8 cellular contexts compared by ENCODE assay signal in the genomic region with DNA sequence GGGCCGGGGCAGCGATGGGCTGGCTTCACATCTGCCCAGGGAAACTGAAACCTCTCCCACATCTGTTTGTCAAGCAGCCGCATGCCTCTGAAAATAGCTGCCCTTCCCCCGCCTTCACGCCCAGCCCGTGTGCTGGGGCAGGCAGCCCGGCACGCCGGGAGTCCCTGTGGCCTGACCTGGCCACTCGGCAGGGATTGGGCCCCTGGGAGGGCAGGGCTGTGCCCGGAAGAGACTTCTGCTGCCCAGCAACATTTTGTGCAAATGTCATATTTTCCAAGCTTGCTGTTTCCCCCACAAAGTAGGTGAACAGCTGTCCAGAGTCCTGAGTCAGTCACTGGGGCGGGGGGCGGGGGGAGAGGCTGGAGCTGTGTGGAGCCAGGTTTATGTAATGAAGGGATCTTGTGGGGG. TPM values are rescaled to one million over a fixed set of nuclear protein-coding genes. Genes with fewer than 3 reads are reported as not detected.
DNase-seq lines count a peak whose midpoint lies in the region; ATAC-seq, FAIRE-seq and TF ChIP-seq lines count a peak whose summit lies in the region.
"Had no signal": no experiment of that assay in that cellular context is flagged by ENCODE, and none has a peak within 500 bp of the region (broad histone marks: within the 10 kb centered on the region; RNA-seq: fewer than 3 reads in every experiment).

No MANE protein-coding gene starts in this region.

- DNase-seq in HuH-7 (ENCODE audit: low spot score) (peak; percentile 80), astrocyte of the spinal cord (ENCODE audit: low read depth, low spot score) (peak; percentile 79), keratinocyte (ENCODE audit: low read depth, low spot score) (no peak), testis (peak; percentile 22), COLO829 (ENCODE audit: low spot score) (no peak)
- DNase-seq: activated CD8-positive, alpha-beta memory T cell treated with anti-CD3 and anti-CD28 coated beads, Interleukin-2, amount 10 ng/mL, durations not matched to agents 7 days and 5 days had no signal

- no peak overlapping the region for H3K27ac ChIP-seq in keratinocyte (ENCODE audit: control insufficient read depth, insufficient read depth, low read length)
- H3K27ac ChIP-seq in testis: no peak overlapping the region

- no peak for FAIRE-seq in keratinocyte (lab: Jason Lieb, UNC)

- no peak for TF ChIP-seq POLR2A in testis (IDR thresholded peaks at IDR 0.05)

- WGBS in testis, 2 donors: 39 to 57% methylated on average over 6 to 13 of the region's 13 CpGs

- H3K36me3 ChIP-seq in keratinocyte (ENCODE audit: control insufficient read depth in 2 of 2, extremely low read depth in 1 of 2, insufficient read depth in 2 of 2, low read length in 2 of 2) (peaks cover 5 to 21% of the 10 kb centered on the region in 2 experiments), testis (ENCODE audit: low read depth, missing control alignments) (no peaks in the 10 kb centered on the region)

- no peak for ATAC-seq in GM18519 (IDR thresholded peaks at IDR 0.05; ENCODE audit: low FRiP score, unreplicated experiment)
- no peak for ATAC-seq in GM21447 (IDR thresholded peaks at IDR 0.05; ENCODE audit: unreplicated experiment)
- ATAC-seq: activated CD8-positive, alpha-beta memory T cell treated with anti-CD3 and anti-CD28 coated beads, Interleukin-2, amount 10 ng/mL, durations not matched to agents 7 days and 5 days had no signal

- intact Hi-C loops in testis (cut with DNase I; ENCODE audit: low total_unique reads): no loop called here

- H3K4me1 ChIP-seq in keratinocyte (ENCODE audit: control insufficient read depth, extremely low read depth, insufficient read depth, low read length) (peaks cover 24% of the 10 kb centered on the region), testis (peaks cover 5% of the 10 kb centered on the region)

- H3K9ac ChIP-seq in keratinocyte (ENCODE audit: control insufficient read depth, extremely low read depth, insufficient read depth, low read length): peak overlapping the region; percentile 12

- H4K20me1 ChIP-seq in keratinocyte (ENCODE audit: control insufficient read depth, extremely low read depth, insufficient read depth, low read length): peaks cover under 1% of the 10 kb centered on the region

- H3K9me3 ChIP-seq in keratinocyte (ENCODE audit: control insufficient read depth, low read depth, low read length): no peaks in the 10 kb centered on the region
- H3K9me3 ChIP-seq in testis: no peaks in the 10 kb centered on the region

- peak overlapping the region; percentile 70 for H3K4me2 ChIP-seq in keratinocyte (ENCODE audit: control insufficient read depth, extremely low read depth, insufficient read depth, low read depth, low read length)

- H3K27me3 ChIP-seq in keratinocyte (ENCODE audit: control insufficient read depth, extremely low read depth, insufficient read depth, low read length) (no peaks in the 10 kb centered on the region), testis (no peaks in the 10 kb centered on the region)

- no peak overlapping the region for H3K4me3 ChIP-seq in astrocyte of the spinal cord (ENCODE audit: low read depth, low read length)
- H3K4me3 ChIP-seq in keratinocyte (ENCODE audit: control insufficient read depth in 2 of 3, extremely low read depth in 1 of 3, insufficient read depth in 2 of 3, low read depth in 1 of 3, low read length in 3 of 3): peak overlapping the region in 2 of 3 experiments; percentile 14 to 29
- no peak overlapping the region for H3K4me3 ChIP-seq in testis

- H3K79me2 ChIP-seq in keratinocyte (ENCODE audit: control insufficient read depth, insufficient read depth, low read length): peaks cover 59% of the 10 kb centered on the region

- dilution Hi-C loops in keratinocyte (cut with MboI; ENCODE audit: extremely low pct_ligation_motif_present, low sequenced_read_pairs): no loop called here

- in situ Hi-C loops in astrocyte of the spinal cord (cut with HindIII; ENCODE audit: low sequenced_read_pairs): no loop called here

- TF ChIP-seq CTCF in astrocyte of the spinal cord (IDR thresholded peaks at IDR 0.05; ENCODE audit: low read depth, low read length): no peak
- no peak for TF ChIP-seq CTCF in keratinocyte (optimal IDR thresholded peaks at IDR 0.05 in 1 of 3, IDR thresholded peaks at IDR 0.05 in 1 of 3, conservative IDR thresholded peaks at IDR 0.05 in 1 of 3; ENCODE audit: extremely low read depth in 1 of 3, insufficient read depth in 2 of 3, low read length in 3 of 3)
- no peak for TF ChIP-seq CTCF in testis (IDR thresholded peaks at IDR 0.05)

- peaks cover 7% of the 10 kb centered on the region for H3K9me1 ChIP-seq in keratinocyte (ENCODE audit: control insufficient read depth, extremely low read depth, insufficient read depth, low read length)

- H2AFZ ChIP-seq in keratinocyte (ENCODE audit: control insufficient read depth, low read length): no peak overlapping the region

RNA-seq across cellular contexts. Expression of gene COL27A1, which starts 8.2 kb away (rescaled TPM):
- polyA plus RNA-seq in keratinocyte (10.1 to 24.1 TPM (median 14.0 TPM) in 3 replicates), testis (ENCODE audit: insufficient read depth, low read depth, low replicate concordance) (9.3 TPM)
- 4.0 TPM for polyA plus RNA-seq in keratinocyte (2011; ENCODE audit: low read depth)
- 3.2 and 6.3 TPM in 2 replicates for polyA plus RNA-seq in keratinocyte (2011; cell fraction: cytosol; rRNA removed)
- 74.7 and 104 TPM in 2 replicates for polyA plus RNA-seq in keratinocyte (2011; cell fraction: nucleus; rRNA removed)
- 7.7 and 9.2 TPM in 2 replicates for polyA plus RNA-seq in keratinocyte (2012; ENCODE audit: low replicate concordance)
- 21.0 to 31.0 TPM (median 23.4 TPM) in 3 replicates for polyA minus RNA-seq in keratinocyte
- polyA minus RNA-seq in keratinocyte (2011; cell fraction: cytosol; rRNA and poly(A)+ RNA removed): 6.7 TPM
- 37.9 and 45.1 TPM in 2 replicates for polyA minus RNA-seq in keratinocyte (2011; cell fraction: nucleus; rRNA and poly(A)+ RNA removed)
- total RNA-seq in testis: 10 to 100 TPM; 25.7 to 68.8 TPM

Comparison
In these comparisons a context has a peak if more than half of its experiments do, and no peak if none do; other contexts are left out.
1. DNase-seq: peak in HuH-7 (single experiment), astrocyte of the spinal cord (single experiment) and testis (single experiment); none in keratinocyte (single experiment) and COLO829 (single experiment).
2. H3K4me3 ChIP-seq: peak in keratinocyte (2 of 3); none in astrocyte of the spinal cord (single experiment) and testis (0 of 2).